In genomic region chr6:20160541-20161283, GRCh38 we compare ENCODE assay signal across 25 cellular contexts. TPM values are rescaled to one million over a fixed set of nuclear protein-coding genes. Genes with fewer than 3 reads are reported as not detected.
DNase-seq lines count a peak whose midpoint lies in the region; ATAC-seq and TF ChIP-seq lines count a peak whose summit lies in the region.
"Had no signal": no experiment of that assay in that cellular context is flagged by ENCODE, and none has a peak within 500 bp of the region (broad histone marks: within the 10 kb centered on the region; RNA-seq: fewer than 3 reads in every experiment).

No MANE protein-coding gene starts in this region.

- intact Hi-C loops in transverse colon (cut with DNase I; ENCODE audit: low total_unique reads): no loop called here

- WGBS in transverse colon (ENCODE audit: low coverage in 1 of 2), 2 donors: 82% methylated on average over 7 to 9 of the region's 9 CpGs

- in situ Hi-C loops in transverse colon (cut with MboI; ENCODE audit: low pct_ligation_motif_present in 1 of 4, low pct_unique_long_range_greater_than_20kb in 1 of 4, low sequenced_read_pairs in 3 of 4): no loop called here

- H3K36me3 ChIP-seq in iPS-20b (ENCODE audit: insufficient read depth, low read depth, low read length) (no peaks in the 10 kb centered on the region), transverse colon (no peaks in the 10 kb centered on the region)
- H3K36me3 ChIP-seq: cardiac muscle cell, thoracic aorta had no signal

- H3K27me3 ChIP-seq in iPS-20b (ENCODE audit: insufficient read depth, low read length) (no peaks in the 10 kb centered on the region), transverse colon (no peaks in the 10 kb centered on the region)
- H3K27me3 ChIP-seq: cardiac muscle cell had no signal

- H3K27ac ChIP-seq in iPS-20b (ENCODE audit: low read length) (no peak overlapping the region), transverse colon (peak overlapping the region in 3 of 4 donors; percentile 15 to 39 (median 18))
- H3K27ac ChIP-seq: cardiac muscle cell, HL-60, RWPE1, thoracic aorta had no signal

- H3K9me3 ChIP-seq in iPS-20b (ENCODE audit: insufficient read depth, low read depth, low read length): no peaks in the 10 kb centered on the region
- no peaks in the 10 kb centered on the region for H3K9me3 ChIP-seq in transverse colon
- H3K9me3 ChIP-seq: Caco-2, thoracic aorta had no signal

- no peak for TF ChIP-seq POLR2A in transverse colon (IDR thresholded peaks at IDR 0.05)

- H3K4me1 ChIP-seq in iPS-20b (ENCODE audit: insufficient read depth, low read length) (peaks cover 12% of the 10 kb centered on the region), transverse colon (peaks cover 0 to 20% (median 7%) of the 10 kb centered on the region in 4 donors)
- H3K4me1 ChIP-seq: Caco-2 had no signal

- no peak for ATAC-seq in HG03108 (IDR thresholded peaks at IDR 0.05; ENCODE audit: unreplicated experiment)
- ATAC-seq: left ventricle myocardium superior; stimulated activated effector memory CD8-positive, alpha-beta T cell treated with anti-CD3 and anti-CD28 coated beads, Interleukin-12 subunit alpha, Interleukin-12 subunit beta, amount 100 ng/mL, for 72 hours had no signal

- DNase-seq in NCI-H82 (lab: John Stamatoyannopoulos, UW): peak; percentile 41
- no peak for DNase-seq in NCI-H82 treated with DMSO at 0.1 percent for 48 hours (lab: John Stamatoyannopoulos, UW; ENCODE audit: unreplicated experiment)
- DNase-seq in RPMI7951 (ENCODE audit: low read depth): peak; percentile 10
- no peak for DNase-seq in transverse colon
- DNase-seq in effector CD8-positive, alpha-beta T cell (lab: John Stamatoyannopoulos, UW): no peak
- no peak for DNase-seq in amniotic stem cell (lab: John Stamatoyannopoulos, UW)
- DNase-seq: 8988T; activated naive CD4-positive, alpha-beta T cell treated with anti-CD3 and anti-CD28 coated beads for 36 hours; activated T-cell treated with anti-CD3 and anti-CD28 coated beads, Interleukin-2, amount 50 U/mL, for 1 hour; Caco-2; immature natural killer cell; left ventricle myocardium superior; NCI-H1417 treated with DMSO at 0.1 percent for 48 hours; NCI-H2171; NCI-H524; nephron progenitor cell; stimulated activated CD4-positive, alpha-beta T cell treated with anti-CD3 and anti-CD28 coated beads, Interleukin-2, amount 100 ng/mL, for 24 hours; T-helper 9 cell had no signal

- peak overlapping the region; percentile 30; the same call in 1 of the 2 replicates for H3K9ac ChIP-seq in iPS-20b (ENCODE audit: low read depth, low read length)

- no peak for TF ChIP-seq EP300 in transverse colon (IDR thresholded peaks at IDR 0.05; ENCODE audit: low read depth)

- no peak overlapping the region for H3K4me3 ChIP-seq in iPS-20b (ENCODE audit: low read length)
- no peak overlapping the region for H3K4me3 ChIP-seq in transverse colon
- H3K4me3 ChIP-seq: cardiac muscle cell, thoracic aorta had no signal

- no peak for TF ChIP-seq CTCF in transverse colon (IDR thresholded peaks at IDR 0.05)

RNA-seq across cellular contexts. Expression of gene MBOAT1, which starts 51.6 kb away (rescaled TPM):
- total RNA-seq in RPMI7951 (2014; rRNA removed; shearing (Covaris generic)): 18.3 and 20.5 TPM in 2 replicates
- total RNA-seq in transverse colon: 10 to 100 TPM; 10.3 to 85.3 (median 66.5) TPM

Comparison
In these comparisons a context has a peak if more than half of its experiments do, and no peak if none do; other contexts are left out.
1. DNase-seq: peak in NCI-H82 (single experiment) and RPMI7951 (single experiment); none in NCI-H82 treated with DMSO at 0.1 percent for 48 hours (single experiment), transverse colon (single experiment), effector CD8-positive, alpha-beta T cell (single experiment) and amniotic stem cell (single experiment).